In genomic region chr10:26860542-26861325, GRCh38 we compare ENCODE assay signal across 1 cellular context.
TF ChIP-seq lines count a peak whose summit lies in the region.

Gene ABI1 (minus strand): TSS chr10:26860958. CDS start chr10:26860863, 95 bp downstream.

TF ChIP-seq in K562, 482 proteins besides CTCF, POLR2A, EP300 and RAD21 (continued from another document and continues in another):
- TF ChIP-seq NR2C1 (IDR thresholded peaks at IDR 0.05) (no peak), NR2C1 (tag; IDR thresholded peaks at IDR 0.05) (peak; percentile 26; the same call in 1 of the 2 replicates), ZNF551 (CRISPR knock-in tag; IDR thresholded peaks at IDR 0.05) (no peak), POLR2AphosphoS5 (IDR thresholded peaks at IDR 0.05; ENCODE audit: control insufficient read depth, insufficient read depth, low read depth, low read length) (peak; percentile 91), ATF2 (CRISPR knock-in tag; IDR thresholded peaks at IDR 0.05) (no peak), ARNT (IDR thresholded peaks at IDR 0.05) (no peak; a peak in 1 of 4 replicates), MGA (IDR thresholded peaks at IDR 0.05) (no peak), AFF1 (IDR thresholded peaks at IDR 0.05; ENCODE audit: low read depth in 1 of 2, partially characterized antibody in 2 of 2) (peak; percentile 17 to 80), ELF2 (CRISPR knock-in tag; IDR thresholded peaks at IDR 0.05) (peak; percentile 31; the same call in 1 of the 2 replicates), ZC3H11A (IDR thresholded peaks at IDR 0.05; ENCODE audit: low read depth, low read length) (no peak), TAF15 (IDR thresholded peaks at IDR 0.05; ENCODE audit: low read depth, low read length) (no peak), NEUROD1 (IDR thresholded peaks at IDR 0.05; ENCODE audit: borderline replicate concordance, low read depth, low read length, partially characterized antibody) (no peak), STAG1 (CRISPR knock-in tag; IDR thresholded peaks at IDR 0.05; ENCODE audit: borderline replicate concordance) (no peak; the same call in 1 of the 2 replicates), ZNF655 (CRISPR knock-in tag; IDR thresholded peaks at IDR 0.05) (no peak), ETV1 (tag; conservative IDR thresholded peaks at IDR 0.05; ENCODE audit: low read depth) (no peak; the same call in 1 of the 2 replicates), RUNX1 (IDR thresholded peaks at IDR 0.05; ENCODE audit: low read depth) (no peak), RBBP5 (IDR thresholded peaks at IDR 0.05; ENCODE audit: borderline replicate concordance, insufficient read depth, low read length, poor library complexity, severe bottlenecking) (peak; percentile 63), CBX3 (IDR thresholded peaks at IDR 0.05; ENCODE audit: borderline replicate concordance in 1 of 2, low read length in 2 of 2) (peak in 1 of 2 experiments; percentile 30; a peak in 1 of 3 replicates), SMARCC2 (IDR thresholded peaks at IDR 0.05; ENCODE audit: low read depth) (no peak), CC2D1A (IDR thresholded peaks at IDR 0.05) (no peak), KDM4B (IDR thresholded peaks at IDR 0.05; ENCODE audit: borderline replicate concordance in 2 of 2, low read depth in 1 of 2) (peak in 1 of 2 experiments; percentile 91; a peak in 1 of 4 replicates), E2F3 (CRISPR knock-in tag; IDR thresholded peaks at IDR 0.05) (0 out of 2 replicates have a peak, but pooled peaks have one; percentile 45), ZNF3 (CRISPR knock-in tag; IDR thresholded peaks at IDR 0.05) (no peak), CHCHD3 (CRISPR knock-in tag; IDR thresholded peaks at IDR 0.05) (peak; percentile 65; the same call in 1 of the 2 replicates), SRSF1 (IDR thresholded peaks at IDR 0.05; ENCODE audit: low read depth, low read length) (no peak), NCOA6 (IDR thresholded peaks at IDR 0.05) (no peak), PHB2 (IDR thresholded peaks at IDR 0.05; ENCODE audit: low read depth) (no peak), SRF (CRISPR knock-in tag; IDR thresholded peaks at IDR 0.05) (peak in 1 of 2 experiments; percentile 47; a peak in 1 of 4 replicates), ZNF232 (CRISPR knock-in tag; IDR thresholded peaks at IDR 0.05) (no peak)
- TF ChIP-seq, protein P1, sequence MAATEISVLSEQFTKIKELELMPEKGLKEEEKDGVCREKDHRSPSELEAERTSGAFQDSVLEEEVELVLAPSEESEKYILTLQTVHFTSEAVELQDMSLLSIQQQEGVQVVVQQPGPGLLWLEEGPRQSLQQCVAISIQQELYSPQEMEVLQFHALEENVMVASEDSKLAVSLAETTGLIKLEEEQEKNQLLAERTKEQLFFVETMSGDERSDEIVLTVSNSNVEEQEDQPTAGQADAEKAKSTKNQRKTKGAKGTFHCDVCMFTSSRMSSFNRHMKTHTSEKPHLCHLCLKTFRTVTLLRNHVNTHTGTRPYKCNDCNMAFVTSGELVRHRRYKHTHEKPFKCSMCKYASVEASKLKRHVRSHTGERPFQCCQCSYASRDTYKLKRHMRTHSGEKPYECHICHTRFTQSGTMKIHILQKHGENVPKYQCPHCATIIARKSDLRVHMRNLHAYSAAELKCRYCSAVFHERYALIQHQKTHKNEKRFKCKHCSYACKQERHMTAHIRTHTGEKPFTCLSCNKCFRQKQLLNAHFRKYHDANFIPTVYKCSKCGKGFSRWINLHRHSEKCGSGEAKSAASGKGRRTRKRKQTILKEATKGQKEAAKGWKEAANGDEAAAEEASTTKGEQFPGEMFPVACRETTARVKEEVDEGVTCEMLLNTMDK (IDR thresholded peaks at IDR 0.05; ENCODE audit: borderline replicate concordance, insufficient read depth, low read depth, low read length, poor library complexity, severe bottlenecking) = peak; percentile 85
- TF ChIP-seq, protein P2, sequence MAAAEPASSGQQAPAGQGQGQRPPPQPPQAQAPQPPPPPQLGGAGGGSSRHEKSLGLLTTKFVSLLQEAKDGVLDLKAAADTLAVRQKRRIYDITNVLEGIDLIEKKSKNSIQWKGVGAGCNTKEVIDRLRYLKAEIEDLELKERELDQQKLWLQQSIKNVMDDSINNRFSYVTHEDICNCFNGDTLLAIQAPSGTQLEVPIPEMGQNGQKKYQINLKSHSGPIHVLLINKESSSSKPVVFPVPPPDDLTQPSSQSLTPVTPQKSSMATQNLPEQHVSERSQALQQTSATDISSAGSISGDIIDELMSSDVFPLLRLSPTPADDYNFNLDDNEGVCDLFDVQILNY (CRISPR knock-in tag; IDR thresholded peaks at IDR 0.05) = no peak
- TF ChIP-seq, protein P3, sequence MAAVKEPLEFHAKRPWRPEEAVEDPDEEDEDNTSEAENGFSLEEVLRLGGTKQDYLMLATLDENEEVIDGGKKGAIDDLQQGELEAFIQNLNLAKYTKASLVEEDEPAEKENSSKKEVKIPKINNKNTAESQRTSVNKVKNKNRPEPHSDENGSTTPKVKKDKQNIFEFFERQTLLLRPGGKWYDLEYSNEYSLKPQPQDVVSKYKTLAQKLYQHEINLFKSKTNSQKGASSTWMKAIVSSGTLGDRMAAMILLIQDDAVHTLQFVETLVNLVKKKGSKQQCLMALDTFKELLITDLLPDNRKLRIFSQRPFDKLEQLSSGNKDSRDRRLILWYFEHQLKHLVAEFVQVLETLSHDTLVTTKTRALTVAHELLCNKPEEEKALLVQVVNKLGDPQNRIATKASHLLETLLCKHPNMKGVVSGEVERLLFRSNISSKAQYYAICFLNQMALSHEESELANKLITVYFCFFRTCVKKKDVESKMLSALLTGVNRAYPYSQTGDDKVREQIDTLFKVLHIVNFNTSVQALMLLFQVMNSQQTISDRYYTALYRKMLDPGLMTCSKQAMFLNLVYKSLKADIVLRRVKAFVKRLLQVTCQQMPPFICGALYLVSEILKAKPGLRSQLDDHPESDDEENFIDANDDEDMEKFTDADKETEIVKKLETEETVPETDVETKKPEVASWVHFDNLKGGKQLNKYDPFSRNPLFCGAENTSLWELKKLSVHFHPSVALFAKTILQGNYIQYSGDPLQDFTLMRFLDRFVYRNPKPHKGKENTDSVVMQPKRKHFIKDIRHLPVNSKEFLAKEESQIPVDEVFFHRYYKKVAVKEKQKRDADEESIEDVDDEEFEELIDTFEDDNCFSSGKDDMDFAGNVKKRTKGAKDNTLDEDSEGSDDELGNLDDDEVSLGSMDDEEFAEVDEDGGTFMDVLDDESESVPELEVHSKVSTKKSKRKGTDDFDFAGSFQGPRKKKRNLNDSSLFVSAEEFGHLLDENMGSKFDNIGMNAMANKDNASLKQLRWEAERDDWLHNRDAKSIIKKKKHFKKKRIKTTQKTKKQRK (IDR thresholded peaks at IDR 0.05; ENCODE audit: borderline replicate concordance, low read depth, low read length) = no peak
